In the genomic region with DNA sequence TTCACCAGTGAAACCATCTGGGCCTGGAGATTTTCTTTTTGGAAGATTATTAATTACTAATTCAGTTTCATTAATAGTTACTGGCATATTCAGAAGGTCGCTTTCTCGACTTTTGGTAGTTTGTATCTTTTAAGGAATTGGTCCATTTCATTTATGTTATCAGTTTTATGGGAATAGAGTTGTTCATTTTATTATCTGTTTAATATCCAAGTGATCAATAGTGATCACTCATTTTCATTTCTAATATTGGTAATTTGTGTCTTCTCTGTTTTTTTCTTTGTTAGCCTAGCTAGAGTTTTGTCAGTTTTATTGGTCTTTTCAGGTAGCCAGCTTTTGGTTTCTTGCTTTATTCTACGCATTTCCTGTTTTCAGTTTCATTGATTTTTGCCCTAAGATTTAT, we compare ENCODE assay signal across 20 cellular contexts. TPM values are rescaled to one million over a fixed set of nuclear protein-coding genes. Genes with fewer than 3 reads are reported as not detected.
DNase-seq lines count a peak whose midpoint lies in the region; ATAC-seq, FAIRE-seq and TF ChIP-seq lines count a peak whose summit lies in the region.
"Had no signal": no experiment of that assay in that cellular context is flagged by ENCODE, and none has a peak within 500 bp of the region (broad histone marks: within the 10 kb centered on the region; RNA-seq: fewer than 3 reads in every experiment).

No MANE protein-coding gene starts in this region.

- BruUV-seq in Calu3 (replicated peaks; lab: Mats Ljungman, UMichigan): no TSS peak

- FAIRE-seq in A549 (lab: Jason Lieb, UNC): peak; percentile 23

- H3K27ac Mint-ChIP-seq in Calu3 (ENCODE audit: unreplicated experiment): peak overlapping the region; percentile 14
- peak overlapping the region; percentile 59 for H3K27ac Mint-ChIP-seq in T-helper 17 cell
- H3K27ac Mint-ChIP-seq: T-helper 2 cell treated with Interferon-gamma antibody and Interleukin-4, amounts not matched to agents 5 μg/mL and 100 μg/mL, for 36 hours had no signal

- H3K4me3 Mint-ChIP-seq in Calu3 (ENCODE audit: low read depth, unreplicated experiment) (peak overlapping the region; percentile 57), T-helper 17 cell (peak overlapping the region; percentile 71)
- H3K4me3 Mint-ChIP-seq: T-helper 2 cell treated with Interferon-gamma antibody and Interleukin-4, amounts not matched to agents 5 μg/mL and 100 μg/mL, for 36 hours had no signal

- H3K14ac ChIP-seq in mesenchymal stem cell (ENCODE audit: low read length in 2 of 2): no peak overlapping the region

- H3K27me3 Mint-ChIP-seq in Calu3 (ENCODE audit: unreplicated experiment) (no peaks in the 10 kb centered on the region), T-helper 17 cell (no peaks in the 10 kb centered on the region)

- no peak overlapping the region for H2BK15ac ChIP-seq in mesenchymal stem cell (ENCODE audit: low read depth, poor library complexity, severe bottlenecking)

- no peak overlapping the region for H3K4ac ChIP-seq in mesenchymal stem cell (ENCODE audit: low read depth in 1 of 2, low read length in 2 of 2)

- H3K9me3 ChIP-seq in A549 (no peaks in the 10 kb centered on the region), T-helper 17 cell (ENCODE audit: control insufficient read depth, low read length, poor library complexity, severe bottlenecking) (no peaks in the 10 kb centered on the region), mesenchymal stem cell (ENCODE audit: control insufficient read depth, low read length) (no peaks in the 10 kb centered on the region)
- H3K9me3 ChIP-seq: esophagus squamous epithelium, SJCRH30 had no signal

- no peak overlapping the region for H3K4me3 ChIP-seq in A549
- peak overlapping the region in 1 of 2 experiments; percentile 47 for H3K4me3 ChIP-seq in mesenchymal stem cell (ENCODE audit: insufficient read depth in 1 of 2, low read depth in 1 of 2, low read length in 2 of 2)
- H3K4me3 ChIP-seq: esophagus squamous epithelium, MG63, PC-9, SJCRH30 had no signal

- H4K91ac ChIP-seq in mesenchymal stem cell (ENCODE audit: low read length): no peak overlapping the region

- no peak for TF ChIP-seq EP300 in A549 (IDR thresholded peaks at IDR 0.05)

- H3K4me1 ChIP-seq in A549 (peaks cover 69% of the 10 kb centered on the region), mesenchymal stem cell (ENCODE audit: control insufficient read depth, insufficient read depth, low read depth, low read length) (peaks cover 5% of the 10 kb centered on the region)

- TF ChIP-seq CTCF in A549 (IDR thresholded peaks at IDR 0.05): no peak
- no peak for TF ChIP-seq CTCF in Calu3 (IDR thresholded peaks at IDR 0.05; ENCODE audit: unreplicated experiment)

- H3K4me1 Mint-ChIP-seq in Calu3 (ENCODE audit: low read depth, unreplicated experiment) (peaks cover 82% of the 10 kb centered on the region), T-helper 17 cell (peaks cover 61% of the 10 kb centered on the region)

- no peak overlapping the region for H2BK12ac ChIP-seq in mesenchymal stem cell (ENCODE audit: low read length in 2 of 2)

- no peak overlapping the region for H2AK5ac ChIP-seq in mesenchymal stem cell (ENCODE audit: low read length, severe bottlenecking)

- POLR2A ChIA-PET in A549 (lab: Yijun Ruan, JAX): no interaction called here

- 93% methylated on average over 3 of the region's 3 CpGs for WGBS in A549 (ENCODE audit: missing lambda C conversion rate)
- no CpG with 5 or more reads among the region's 3 CpGs for WGBS in mesenchymal stem cell

- H3K27me3 ChIP-seq in mesenchymal stem cell (ENCODE audit: control insufficient read depth in 1 of 2, insufficient read depth in 1 of 2, low read length in 2 of 2): no peaks in the 10 kb centered on the region
- H3K27me3 ChIP-seq: esophagus squamous epithelium, MG63, SJCRH30 had no signal

- peak overlapping the region; percentile 54 for H3K9ac ChIP-seq in mesenchymal stem cell (ENCODE audit: low read length)

- ATAC-seq in A549: no peak
- no peak for ATAC-seq in T-helper 17 cell

- no peaks in the 10 kb centered on the region for H3K9me3 Mint-ChIP-seq in Calu3 (ENCODE audit: low read depth, unreplicated experiment)
- H3K9me3 Mint-ChIP-seq: T-helper 2 cell treated with Interferon-gamma antibody and Interleukin-4, amounts not matched to agents 5 μg/mL and 100 μg/mL, for 36 hours had no signal

- H4K8ac ChIP-seq in mesenchymal stem cell (ENCODE audit: low read length): no peak overlapping the region

- H3K36me3 Mint-ChIP-seq in Calu3 (ENCODE audit: insufficient read depth, unreplicated experiment) (peaks cover 6% of the 10 kb centered on the region), T-helper 17 cell (ENCODE audit: low read depth) (no peaks in the 10 kb centered on the region)

- no peak for TF ChIP-seq POLR2A in A549 (IDR thresholded peaks at IDR 0.05; ENCODE audit: low read length)

- no peak overlapping the region for H3K23ac ChIP-seq in mesenchymal stem cell (ENCODE audit: low read length in 2 of 2)

- no peak overlapping the region for H2AFZ ChIP-seq in mesenchymal stem cell (ENCODE audit: low read depth, low read length)
- H2AFZ ChIP-seq: PC-9 had no signal

- peaks cover 2% of the 10 kb centered on the region for H3K79me1 ChIP-seq in mesenchymal stem cell (replicated peaks; ENCODE audit: low read length, poor library complexity, severe bottlenecking)

- H3K36me3 ChIP-seq in mesenchymal stem cell (ENCODE audit: control insufficient read depth in 1 of 2, insufficient read depth in 2 of 2, low read depth in 1 of 2, low read length in 2 of 2): peaks cover 0 to 7% of the 10 kb centered on the region in 2 experiments
- H3K36me3 ChIP-seq: esophagus squamous epithelium, MG63, SJCRH30 had no signal

- H3K27ac ChIP-seq in A549 (no peak overlapping the region; a peak in 1 of 6 replicates), mesenchymal stem cell (ENCODE audit: low read length, poor library complexity, severe bottlenecking) (no peak overlapping the region)
- H3K27ac ChIP-seq: PC-9, SJCRH30 had no signal

- H2BK120ac ChIP-seq in mesenchymal stem cell (ENCODE audit: low read depth, low read length): no peak overlapping the region

- in situ Hi-C loops in ACHN (cut with HindIII; ENCODE audit: low pct_ligation_motif_present, low pct_unique_long_range_greater_than_20kb, low sequenced_read_pairs): no loop called here

- CTCF ChIA-PET in A549 (lab: Yijun Ruan, JAX): no interaction called here
- CTCF ChIA-PET in Calu3 (lab: Charles Lee): no interaction called here

- H3K4me2 ChIP-seq in A549 (peak overlapping the region; percentile 42; the same call in 2 of the 3 replicates), mesenchymal stem cell (ENCODE audit: low read length, poor library complexity, severe bottlenecking) (no peak overlapping the region)
- H3K4me2 ChIP-seq: PC-9 had no signal

- no peak overlapping the region for H3K18ac ChIP-seq in mesenchymal stem cell (ENCODE audit: low read depth in 1 of 2, low read length in 2 of 2)

- H2BK5ac ChIP-seq in mesenchymal stem cell (ENCODE audit: low read depth, low read length, poor library complexity, severe bottlenecking): no peak overlapping the region

- TF ChIP-seq RAD21 in A549 (conservative IDR thresholded peaks at IDR 0.05 in 1 of 2, IDR thresholded peaks at IDR 0.05 in 1 of 2): no peak

- no peak for DNase-seq in A549 (ENCODE audit: low read depth in 1 of 2, low spot score in 1 of 2)
- no peak for DNase-seq in Calu3
- no peak for DNase-seq in T-helper 17 cell
- no peak for DNase-seq in mesenchymal stem cell
- no peak for DNase-seq in stimulated activated naive CD4-positive, alpha-beta T cell treated with Interleukin-2 at 50 U/mL for 16 hours (lab: John Stamatoyannopoulos, UW)
- no peak for DNase-seq in GDM1 (lab: John Stamatoyannopoulos, UW)
- DNase-seq in ACHN: no peak
- DNase-seq in cardiac septum (ENCODE audit: low spot score): no peak
- DNase-seq: activated effector memory CD4-positive, alpha-beta T cell treated with anti-CD3 and anti-CD28 coated beads, Interleukin-2, amount 50 U/mL, for 16 hours; aorta; Caco-2; esophagus squamous epithelium; glutamatergic neuron; MG63; midbrain; NCI-H748 treated with DMSO at 0.1 percent for 48 hours; PC-9; SJCRH30; stimulated activated CD8-positive, alpha-beta memory T cell treated with anti-CD3 and anti-CD28 coated beads, Interleukin-4, amount 100 ng/mL, for 48 hours had no signal

- intact Hi-C loops in Calu3 (cut with micrococcal nuclease; ENCODE audit: unreplicated experiment) (no loop called here), cardiac septum (cut with DNase I) (no loop called here)

TF ChIP-seq in A549, 52 proteins besides CTCF, POLR2A, EP300 and RAD21:
- TF ChIP-seq MAZ (IDR thresholded peaks at IDR 0.05; ENCODE audit: borderline replicate concordance, low read depth, low read length) (no peak), KDM1A (IDR thresholded peaks at IDR 0.05; ENCODE audit: low read depth) (no peak), RNF2 (IDR thresholded peaks at IDR 0.05; ENCODE audit: borderline replicate concordance, low read depth) (no peak), SMC3 (IDR thresholded peaks at IDR 0.05) (no peak), RARB (CRISPR knock-in tag; IDR thresholded peaks at IDR 0.05) (no peak), RFX5 (IDR thresholded peaks at IDR 0.05) (no peak), RCOR1 (IDR thresholded peaks at IDR 0.05; ENCODE audit: low read depth, low read length) (no peak), HEYL (CRISPR knock-in tag; IDR thresholded peaks at IDR 0.05) (no peak), HDAC2 (IDR thresholded peaks at IDR 0.05) (no peak), BHLHE40 (IDR thresholded peaks at IDR 0.05; ENCODE audit: low read depth, low read length) (no peak), CHD4 (IDR thresholded peaks at IDR 0.05; ENCODE audit: borderline replicate concordance) (no peak), NR3C1 (IDR thresholded peaks at IDR 0.05) (no peak), HOXB13 (CRISPR knock-in tag; IDR thresholded peaks at IDR 0.05; ENCODE audit: low read depth) (no peak), HOXB5 (CRISPR knock-in tag; IDR thresholded peaks at IDR 0.05) (no peak), PHF8 (IDR thresholded peaks at IDR 0.05; ENCODE audit: borderline replicate concordance, low read depth) (no peak), FOSB (CRISPR knock-in tag; IDR thresholded peaks at IDR 0.05) (no peak)
- TF ChIP-seq, protein P1, sequence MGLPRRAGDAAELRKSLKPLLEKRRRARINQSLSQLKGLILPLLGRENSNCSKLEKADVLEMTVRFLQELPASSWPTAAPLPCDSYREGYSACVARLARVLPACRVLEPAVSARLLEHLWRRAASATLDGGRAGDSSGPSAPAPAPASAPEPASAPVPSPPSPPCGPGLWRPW (IDR thresholded peaks at IDR 0.05): no peak

RNA-seq across cellular contexts. Expression of a gene that starts 31.0 kb away (rescaled TPM):
- polyA plus RNA-seq in A549 (2011; rRNA removed) (84.5 and 109 TPM in 2 replicates), A549 (2017; fragmentation: RNase III; extraction: RNeasy Plus Mini Kit Qiagen cat#74134 plus additional on column Dnase treatment) (39.6 to 46.4 TPM (median 39.6 TPM) in 3 replicates)
- 17.5 and 18.5 TPM in 2 replicates for polyA plus RNA-seq in A549 (2012; cell fraction: cytosol; rRNA removed)
- polyA plus RNA-seq in A549 (2012; cell fraction: nucleus; rRNA removed): 10.8 and 17.1 TPM in 2 replicates
- 154 and 176 TPM in 2 replicates for polyA minus RNA-seq in A549 (2011; rRNA and poly(A)+ RNA removed)
- total RNA-seq in Calu3 (2022) (36.8 and 47.1 TPM in 2 replicates), T-helper 17 cell (10 to 100 TPM; 46.5 to 51.1 TPM), cardiac septum (45.4 TPM)
- 20.2 TPM for polyA plus RNA-seq in mesenchymal stem cell (2013, experiment 1 of 2)
- 21.2 TPM for polyA plus RNA-seq in mesenchymal stem cell (2013, experiment 2 of 2)
